21 cellular contexts compared by ENCODE assay signal in the genomic region with DNA sequence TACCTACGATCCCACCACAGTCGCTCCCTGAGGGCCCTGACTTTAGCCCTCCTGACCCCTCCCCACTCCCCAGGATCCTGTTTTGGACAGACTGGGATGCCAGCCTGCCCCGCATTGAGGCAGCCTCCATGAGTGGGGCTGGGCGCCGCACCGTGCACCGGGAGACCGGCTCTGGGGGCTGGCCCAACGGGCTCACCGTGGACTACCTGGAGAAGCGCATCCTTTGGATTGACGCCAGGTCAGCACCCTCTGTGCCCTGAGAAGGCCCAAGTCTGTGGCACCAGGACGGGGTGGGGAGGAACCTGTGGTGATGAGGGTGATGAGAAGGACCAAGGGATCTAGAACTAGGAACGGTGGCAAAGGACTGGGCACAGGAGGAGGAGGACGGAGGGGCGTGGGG. TPM values are rescaled to one million over a fixed set of nuclear protein-coding genes. Genes with fewer than 3 reads are reported as not detected.
DNase-seq lines count a peak whose midpoint lies in the region; ATAC-seq, FAIRE-seq and TF ChIP-seq lines count a peak whose summit lies in the region.
"Had no signal": no experiment of that assay in that cellular context is flagged by ENCODE, and none has a peak within 500 bp of the region (broad histone marks: within the 10 kb centered on the region; RNA-seq: fewer than 3 reads in every experiment).

No MANE protein-coding gene starts in this region.

- peaks cover 27% of the 10 kb centered on the region for H3F3A ChIP-seq in GM23248 (ENCODE audit: insufficient read depth)

- H3K79me2 ChIP-seq in GM23248 (ENCODE audit: insufficient read depth) (peaks cover 81% of the 10 kb centered on the region), HepG2 (ENCODE audit: insufficient read depth, low read length) (no peaks in the 10 kb centered on the region)

- in situ Hi-C loops in GM23248 (cut with MboI): loop anchor here (5.0 kb wide), 1 partner anchor 55 kb away; no protein-coding TSS in a partner anchor
- in situ Hi-C loops in HepG2 (cut with HindIII; ENCODE audit: extremely low pct_ligation_motif_present, low pct_unique_long_range_greater_than_20kb): loop anchor here (5.0 kb wide), 1 partner anchor 45 kb away; no protein-coding TSS in a partner anchor

- H3K4me1 ChIP-seq in GM23248 (ENCODE audit: insufficient read depth) (peaks cover 6% of the 10 kb centered on the region; the same call in 1 of the 2 replicates), HepG2 (ENCODE audit: insufficient read depth, low read length) (0 out of 2 replicates have a peak, but pooled peaks cover 5% of the 10 kb centered on the region)

- POLR2A ChIA-PET in RWPE1 (lab: Yijun Ruan, JAX; ENCODE audit: low non-redundant PET): no interaction called here
- POLR2A ChIA-PET in HepG2 (lab: Yijun Ruan, JAX): no interaction called here

- H4K20me1 ChIP-seq in GM23248 (ENCODE audit: insufficient read depth) (no peaks in the 10 kb centered on the region), HepG2 (ENCODE audit: insufficient read depth, low read length) (no peaks in the 10 kb centered on the region; the same call in 1 of the 2 replicates)

- H3K9me3 ChIP-seq in GM23248 (ENCODE audit: low read depth) (no peaks in the 10 kb centered on the region), HepG2 (ENCODE audit: low read length) (no peaks in the 10 kb centered on the region)

- H3K36me3 ChIP-seq in GM23248 (ENCODE audit: low read depth) (peaks cover 62% of the 10 kb centered on the region), HepG2 (replicated peaks in 1 of 2; ENCODE audit: control insufficient read depth in 1 of 2, insufficient read depth in 2 of 2, low read length in 2 of 2) (peaks cover 56 to 91% of the 10 kb centered on the region in 2 experiments)

- CTCF ChIA-PET in RWPE1 (lab: Yijun Ruan, JAX) (interaction anchor here (2.4 to 3.2 kb wide), 2 partner anchors 25 to 53 kb away, joined by 14 to 37 read pairs; no protein-coding TSS in a partner anchor), HepG2 (lab: Yijun Ruan, JAX; ENCODE audit: low intra/inter-chr PET ratio, low total read pairs) (no interaction called here)

- TF ChIP-seq POLR2A in HepG2 (IDR thresholded peaks at IDR 0.05; ENCODE audit: insufficient read depth in 1 of 2, low read depth in 2 of 2, low read length in 2 of 2): no peak

- H2AFZ ChIP-seq in GM23248 (no peak overlapping the region), HepG2 (ENCODE audit: low read length) (no peak overlapping the region)

- no peak for TF ChIP-seq CTCF in RWPE1 (conservative IDR thresholded peaks at IDR 0.05; ENCODE audit: low read depth)
- no peak for TF ChIP-seq CTCF in HepG2 (CRISPR knock-in tag; IDR thresholded peaks at IDR 0.05)

- H3K4me3 ChIP-seq in GM23248 (no peak overlapping the region), HepG2 (replicated peaks in 1 of 3; ENCODE audit: insufficient read depth in 1 of 3, low read depth in 2 of 3, low read length in 3 of 3) (no peak overlapping the region)

- no peak for TF ChIP-seq EP300 in HepG2 (IDR thresholded peaks at IDR 0.05; ENCODE audit: low read depth in 2 of 2, low read length in 2 of 2)
- TF ChIP-seq EP300 in HepG2 (CRISPR knock-in tag; IDR thresholded peaks at IDR 0.05; ENCODE audit: borderline replicate concordance): no peak

- no peak for TF ChIP-seq RAD21 in HepG2 (CRISPR knock-in tag; IDR thresholded peaks at IDR 0.05)

- no peaks in the 10 kb centered on the region for H3K9me2 ChIP-seq in GM23248 (ENCODE audit: insufficient read depth)

- no TSS peak for BruUV-seq in HepG2 (replicated peaks; lab: Mats Ljungman, UMichigan)

- peak overlapping the region; percentile 48 for H3K27ac ChIP-seq in GM23248
- peak overlapping the region; percentile 97 for H3K27ac ChIP-seq in RWPE1
- no peak overlapping the region for H3K27ac ChIP-seq in HepG2 (ENCODE audit: extremely low read length, insufficient read depth, low read length)
- H3K27ac ChIP-seq: C4-2B had no signal

- WGBS in GM23248 (ENCODE audit: low coverage in 1 of 2, low lambda C conversion rate in 2 of 2, missing lambda C conversion rate in 2 of 2), 2 experiments: 93 to 94% methylated on average over 14 to 16 of the region's 16 CpGs
- WGBS in HepG2 (ENCODE audit: low lambda C conversion rate): 98% methylated on average over 15 of the region's 16 CpGs

- H3K4me2 ChIP-seq in GM23248 (ENCODE audit: unreplicated experiment): no peak overlapping the region
- no peak overlapping the region for H3K4me2 ChIP-seq in HepG2 (ENCODE audit: low read depth, low read length)

- intact Hi-C loops in HepG2 (cut with micrococcal nuclease; ENCODE audit: unreplicated experiment): no loop called here

- DNase-seq in GM23248 (no peak), RWPE1 (ENCODE audit: low spot score) (no peak), HepG2 (ENCODE audit: low spot score) (no peak), glomerular visceral epithelial cell (ENCODE audit: extremely low spot score) (no peak), NCI-H446 (lab: John Stamatoyannopoulos, UW) (no peak)
- DNase-seq: DMS53, EL, GF-D8, H9, IMR-90, MV-4-11, NCI-H1105 treated with DMSO at 0.1 percent for 48 hours, NCI-H1694, NCI-H2081, NCI-H2171 treated with DMSO at 0.1 percent for 48 hours, NCI-H526, SHP77 had no signal

- H3K9ac ChIP-seq in GM23248: peak overlapping the region; percentile 41; the same call in 1 of the 2 replicates
- no peak overlapping the region for H3K9ac ChIP-seq in HepG2 (ENCODE audit: insufficient read depth, low read depth, low read length)

- no peaks in the 10 kb centered on the region for H3K27me3 ChIP-seq in GM23248 (replicated peaks; ENCODE audit: insufficient read depth)
- no peaks in the 10 kb centered on the region for H3K27me3 ChIP-seq in HepG2 (ENCODE audit: control insufficient read depth in 1 of 2, insufficient read depth in 2 of 2, low read length in 2 of 2)

- no peak for FAIRE-seq in HepG2 (lab: Jason Lieb, UNC)

- no peak for ATAC-seq in HepG2
- ATAC-seq in GM18870 (IDR thresholded peaks at IDR 0.05; ENCODE audit: unreplicated experiment): no peak
- no peak for ATAC-seq in GM21360 (IDR thresholded peaks at IDR 0.05; ENCODE audit: unreplicated experiment)

RNA-seq across cellular contexts. Expression of gene LRP1-AS, which starts 29.9 kb away (rescaled TPM):
- not detected in 2 replicates for total RNA-seq in GM23248 (2014; rRNA removed; shearing (Covaris generic))
- polyA plus RNA-seq in GM23248 (2016; fragmentation: Nextera tagmentation; extraction: Ambion mirVana): 0.60 TPM in 1 of 2 replicates, not detected in the other
- not detected in 2 replicates for total RNA-seq in HepG2 (2016; rRNA removed; fragmentation: Illumina TruSeq; extraction: Trizol)
- total RNA-seq in HepG2 (2016; cell fraction: cytosol; rRNA removed; fragmentation: Illumina TruSeq; extraction: Trizol; ENCODE audit: low read depth): not detected in 2 replicates
- not detected in 2 replicates for total RNA-seq in HepG2 (2016; cell fraction: insoluble cytoplasmic fraction; rRNA removed; fragmentation: Illumina TruSeq; extraction: Trizol)
- total RNA-seq in HepG2 (2016; cell fraction: membrane; rRNA removed; fragmentation: Illumina TruSeq; extraction: Trizol): not detected in 2 replicates
- total RNA-seq in HepG2 (2016; cell fraction: nucleus; rRNA removed; fragmentation: Illumina TruSeq; extraction: Trizol): not detected in 2 replicates
- 0.20 TPM in 1 of 2 replicates, not detected in the other for polyA plus RNA-seq in HepG2 (2011; rRNA removed)
- not detected in 2 replicates for polyA plus RNA-seq in HepG2 (2011; cell fraction: cytosol; rRNA removed)
- polyA plus RNA-seq in HepG2 (2011; cell fraction: nucleus; rRNA removed): not detected in 2 replicates
- polyA plus RNA-seq in HepG2 (2012): not detected in 2 replicates
- not detected in 2 replicates for polyA plus RNA-seq in HepG2 (2016; cell fraction: cytosol; fragmentation: Illumina TruSeq; extraction: Trizol; ENCODE audit: low read depth)
- polyA plus RNA-seq in HepG2 (2016; cell fraction: insoluble cytoplasmic fraction; fragmentation: Illumina TruSeq; extraction: Trizol; ENCODE audit: low read depth): not detected in 2 replicates
- not detected in 2 replicates for polyA plus RNA-seq in HepG2 (2016; cell fraction: membrane; fragmentation: Illumina TruSeq; extraction: Trizol; ENCODE audit: low read depth)
- not detected in 2 replicates for polyA plus RNA-seq in HepG2 (2016; cell fraction: nucleus; fragmentation: Illumina TruSeq; extraction: Trizol; ENCODE audit: insufficient read depth, low read depth)
- polyA minus RNA-seq in HepG2 (2011; rRNA and poly(A)+ RNA removed; ENCODE audit: low replicate concordance): not detected in 2 replicates
- polyA minus RNA-seq in HepG2 (2011; cell fraction: cytosol; rRNA and poly(A)+ RNA removed): not detected in 2 replicates
- not detected in 2 replicates for polyA minus RNA-seq in HepG2 (2011; cell fraction: nucleus; rRNA and poly(A)+ RNA removed)
- total RNA-seq: H9, HT1080, IMR-90 had no signal
- polyA plus RNA-seq: IMR-90 had no signal

RNA-seq across cellular contexts. Expression of gene NXPH4, which starts 39.2 kb away (rescaled TPM):
- total RNA-seq in GM23248 (2014; rRNA removed; shearing (Covaris generic)): 5.6 and 5.7 TPM in 2 replicates
- polyA plus RNA-seq in GM23248 (2016; fragmentation: Nextera tagmentation; extraction: Ambion mirVana): 5.4 and 6.7 TPM in 2 replicates
- not detected in 2 replicates for total RNA-seq in HepG2 (2016; rRNA removed; fragmentation: Illumina TruSeq; extraction: Trizol)
- not detected in 2 replicates for total RNA-seq in HepG2 (2016; cell fraction: cytosol; rRNA removed; fragmentation: Illumina TruSeq; extraction: Trizol; ENCODE audit: low read depth)
- not detected in 2 replicates for total RNA-seq in HepG2 (2016; cell fraction: insoluble cytoplasmic fraction; rRNA removed; fragmentation: Illumina TruSeq; extraction: Trizol)
- not detected in 2 replicates for total RNA-seq in HepG2 (2016; cell fraction: membrane; rRNA removed; fragmentation: Illumina TruSeq; extraction: Trizol)
- not detected in 2 replicates for total RNA-seq in HepG2 (2016; cell fraction: nucleus; rRNA removed; fragmentation: Illumina TruSeq; extraction: Trizol)
- polyA plus RNA-seq in HepG2 (2011; rRNA removed): 0.13 and 0.24 TPM in 2 replicates
- polyA plus RNA-seq in HepG2 (2011; cell fraction: cytosol; rRNA removed): 0.18 and 0.24 TPM in 2 replicates
- 0.54 and 0.55 TPM in 2 replicates for polyA plus RNA-seq in HepG2 (2011; cell fraction: nucleus; rRNA removed)
- 1.9 and 2.5 TPM in 2 replicates for polyA plus RNA-seq in HepG2 (2012)
- polyA plus RNA-seq in HepG2 (2016; cell fraction: cytosol; fragmentation: Illumina TruSeq; extraction: Trizol; ENCODE audit: low read depth): not detected in 2 replicates
- not detected in 2 replicates for polyA plus RNA-seq in HepG2 (2016; cell fraction: insoluble cytoplasmic fraction; fragmentation: Illumina TruSeq; extraction: Trizol; ENCODE audit: low read depth)
- polyA plus RNA-seq in HepG2 (2016; cell fraction: membrane; fragmentation: Illumina TruSeq; extraction: Trizol; ENCODE audit: low read depth): not detected in 2 replicates
- polyA plus RNA-seq in HepG2 (2016; cell fraction: nucleus; fragmentation: Illumina TruSeq; extraction: Trizol; ENCODE audit: insufficient read depth, low read depth): not detected in 2 replicates
- 0.30 and 2.2 TPM in 2 replicates for polyA minus RNA-seq in HepG2 (2011; rRNA and poly(A)+ RNA removed; ENCODE audit: low replicate concordance)
- not detected in 2 replicates for polyA minus RNA-seq in HepG2 (2011; cell fraction: cytosol; rRNA and poly(A)+ RNA removed)
- 0.25 TPM in 1 of 2 replicates, not detected in the other for polyA minus RNA-seq in HepG2 (2011; cell fraction: nucleus; rRNA and poly(A)+ RNA removed)

RNA-seq across cellular contexts. Expression of gene LRP1, which starts 49.1 kb away (rescaled TPM):
- total RNA-seq in GM23248 (2014; rRNA removed; shearing (Covaris generic)): 257 and 296 TPM in 2 replicates
- polyA plus RNA-seq in GM23248 (2016; fragmentation: Nextera tagmentation; extraction: Ambion mirVana) (161 and 166 TPM in 2 replicates), HepG2 (2011; rRNA removed) (30.8 and 33.6 TPM in 2 replicates)
- 14.7 and 16.5 TPM in 2 replicates for total RNA-seq in HepG2 (2016; rRNA removed; fragmentation: Illumina TruSeq; extraction: Trizol)
- 7.0 and 7.1 TPM in 2 replicates for total RNA-seq in HepG2 (2016; cell fraction: cytosol; rRNA removed; fragmentation: Illumina TruSeq; extraction: Trizol; ENCODE audit: low read depth)
- 12.6 and 13.0 TPM in 2 replicates for total RNA-seq in HepG2 (2016; cell fraction: insoluble cytoplasmic fraction; rRNA removed; fragmentation: Illumina TruSeq; extraction: Trizol)
- 9.7 and 10.2 TPM in 2 replicates for total RNA-seq in HepG2 (2016; cell fraction: membrane; rRNA removed; fragmentation: Illumina TruSeq; extraction: Trizol)
- 47.7 and 58.7 TPM in 2 replicates for total RNA-seq in HepG2 (2016; cell fraction: nucleus; rRNA removed; fragmentation: Illumina TruSeq; extraction: Trizol)
- 30.4 and 39.0 TPM in 2 replicates for polyA plus RNA-seq in HepG2 (2011; cell fraction: cytosol; rRNA removed)
- 188 and 243 TPM in 2 replicates for polyA plus RNA-seq in HepG2 (2011; cell fraction: nucleus; rRNA removed)
- 92.4 and 98.3 TPM in 2 replicates for polyA plus RNA-seq in HepG2 (2012)
- 2.5 TPM in 2 replicates for polyA plus RNA-seq in HepG2 (2016; cell fraction: cytosol; fragmentation: Illumina TruSeq; extraction: Trizol; ENCODE audit: low read depth)
- polyA plus RNA-seq in HepG2 (2016; cell fraction: insoluble cytoplasmic fraction; fragmentation: Illumina TruSeq; extraction: Trizol; ENCODE audit: low read depth): 11.6 and 18.1 TPM in 2 replicates
- 4.9 TPM in 2 replicates for polyA plus RNA-seq in HepG2 (2016; cell fraction: membrane; fragmentation: Illumina TruSeq; extraction: Trizol; ENCODE audit: low read depth)
- polyA plus RNA-seq in HepG2 (2016; cell fraction: nucleus; fragmentation: Illumina TruSeq; extraction: Trizol; ENCODE audit: insufficient read depth, low read depth): 95.2 and 99.3 TPM in 2 replicates
- 6.6 and 218 TPM in 2 replicates for polyA minus RNA-seq in HepG2 (2011; rRNA and poly(A)+ RNA removed; ENCODE audit: low replicate concordance)
- 92.2 and 104 TPM in 2 replicates for polyA minus RNA-seq in HepG2 (2011; cell fraction: cytosol; rRNA and poly(A)+ RNA removed)
- polyA minus RNA-seq in HepG2 (2011; cell fraction: nucleus; rRNA and poly(A)+ RNA removed): 85.0 and 102 TPM in 2 replicates

RNA-seq across cellular contexts. Expression of gene SHMT2, which starts 52.2 kb away (rescaled TPM):
- 272 and 341 TPM in 2 replicates for total RNA-seq in GM23248 (2014; rRNA removed; shearing (Covaris generic))
- polyA plus RNA-seq in GM23248 (2016; fragmentation: Nextera tagmentation; extraction: Ambion mirVana) (184 and 185 TPM in 2 replicates), HepG2 (2011; rRNA removed) (393 and 420 TPM in 2 replicates)
- total RNA-seq in HepG2 (2016; rRNA removed; fragmentation: Illumina TruSeq; extraction: Trizol): 181 and 184 TPM in 2 replicates
- total RNA-seq in HepG2 (2016; cell fraction: cytosol; rRNA removed; fragmentation: Illumina TruSeq; extraction: Trizol; ENCODE audit: low read depth): 34.5 and 40.7 TPM in 2 replicates
- 185 and 193 TPM in 2 replicates for total RNA-seq in HepG2 (2016; cell fraction: insoluble cytoplasmic fraction; rRNA removed; fragmentation: Illumina TruSeq; extraction: Trizol)
- 86.2 and 91.5 TPM in 2 replicates for total RNA-seq in HepG2 (2016; cell fraction: membrane; rRNA removed; fragmentation: Illumina TruSeq; extraction: Trizol)
- 87.0 and 104 TPM in 2 replicates for total RNA-seq in HepG2 (2016; cell fraction: nucleus; rRNA removed; fragmentation: Illumina TruSeq; extraction: Trizol)
- 388 and 543 TPM in 2 replicates for polyA plus RNA-seq in HepG2 (2011; cell fraction: cytosol; rRNA removed)
- polyA plus RNA-seq in HepG2 (2011; cell fraction: nucleus; rRNA removed): 527 and 559 TPM in 2 replicates
- polyA plus RNA-seq in HepG2 (2012): 193 and 317 TPM in 2 replicates
- 47.3 and 51.9 TPM in 2 replicates for polyA plus RNA-seq in HepG2 (2016; cell fraction: cytosol; fragmentation: Illumina TruSeq; extraction: Trizol; ENCODE audit: low read depth)
- polyA plus RNA-seq in HepG2 (2016; cell fraction: insoluble cytoplasmic fraction; fragmentation: Illumina TruSeq; extraction: Trizol; ENCODE audit: low read depth): 228 and 257 TPM in 2 replicates
- 85.7 and 97.2 TPM in 2 replicates for polyA plus RNA-seq in HepG2 (2016; cell fraction: membrane; fragmentation: Illumina TruSeq; extraction: Trizol; ENCODE audit: low read depth)
- polyA plus RNA-seq in HepG2 (2016; cell fraction: nucleus; fragmentation: Illumina TruSeq; extraction: Trizol; ENCODE audit: insufficient read depth, low read depth): 161 and 174 TPM in 2 replicates
- 452 and 685 TPM in 2 replicates for polyA minus RNA-seq in HepG2 (2011; rRNA and poly(A)+ RNA removed; ENCODE audit: low replicate concordance)
- polyA minus RNA-seq in HepG2 (2011; cell fraction: cytosol; rRNA and poly(A)+ RNA removed): 216 and 224 TPM in 2 replicates
- polyA minus RNA-seq in HepG2 (2011; cell fraction: nucleus; rRNA and poly(A)+ RNA removed): 130 and 151 TPM in 2 replicates
